In genomic region chr11:1302461-1303073, GRCh38 we compare ENCODE assay signal across 14 cellular contexts. TPM values are rescaled to one million over a fixed set of nuclear protein-coding genes. Genes with fewer than 3 reads are reported as not detected.
A peak's percentile ranks its signal among the peaks of the same experiment; 100 is the strongest.
DNase-seq lines count a peak whose midpoint lies in the region; ATAC-seq, FAIRE-seq and TF ChIP-seq lines count a peak whose summit lies in the region.
"Had no signal": no experiment of that assay in that cellular context is flagged by ENCODE, and none has a peak within 500 bp of the region (broad histone marks: within the 10 kb centered on the region; RNA-seq: fewer than 3 reads in every experiment).

No MANE protein-coding gene starts in this region.

- H2AFZ ChIP-seq in H9 (ENCODE audit: low read length): no peak overlapping the region

- peaks cover 21 to 32% of the 10 kb centered on the region in 2 experiments for H3K4me1 Mint-ChIP-seq in H9
- peaks cover 11% of the 10 kb centered on the region for H3K4me1 Mint-ChIP-seq in activated T-helper 17 cell treated with anti-CD3 and anti-CD28 coated beads, Interleukin-2, amount 50 U/mL, for 72 hours

- intact Hi-C loops in kidney (cut with DNase I): no loop called here

- no peaks in the 10 kb centered on the region for H4K20me1 ChIP-seq in H9 (ENCODE audit: control insufficient read depth, insufficient read depth, insufficient read length)

- no peak overlapping the region for H2BK120ac ChIP-seq in H9 (ENCODE audit: low read depth, low read length, poor library complexity, severe bottlenecking)

- H3K36me3 Mint-ChIP-seq in H9 (ENCODE audit: insufficient read depth in 1 of 3, low read depth in 3 of 3): peaks cover 2 to 5% (median 5%) of the 10 kb centered on the region in 3 experiments; a peak in 3 of 7 replicates
- peaks cover 23% of the 10 kb centered on the region for H3K36me3 Mint-ChIP-seq in activated T-helper 17 cell treated with anti-CD3 and anti-CD28 coated beads, Interleukin-2, amount 50 U/mL, for 72 hours (ENCODE audit: low read depth)

- TF ChIP-seq CTCF in H9 (conservative IDR thresholded peaks at IDR 0.05) (no peak), kidney (IDR thresholded peaks at IDR 0.05; ENCODE audit: borderline replicate concordance, extremely low read depth, insufficient read depth) (no peak)

- no peak overlapping the region for H2BK12ac ChIP-seq in H9 (ENCODE audit: insufficient read length, low read depth, low read length)

- no peak overlapping the region for H2AK5ac ChIP-seq in H9 (ENCODE audit: insufficient read length, low read length)

- H3K27ac Mint-ChIP-seq in H9: peak overlapping the region in 1 of 3 experiments; percentile 89; a peak in 4 of 7 replicates
- H3K27ac Mint-ChIP-seq in activated T-helper 17 cell treated with anti-CD3 and anti-CD28 coated beads, Interleukin-2, amount 50 U/mL, for 72 hours: peak overlapping the region; percentile 21
- H3K27ac Mint-ChIP-seq: activated B cell treated with CpG ODN at 0.5 μM for 24 hours; activated T-helper 1 cell treated with anti-CD3 and anti-CD28 coated beads, Interleukin-12 subunit alpha, Interleukin-12 subunit beta, Interleukin-2, Interleukin-4 antibody, amounts not matched to agents 30 ng/mL and 10 ng/mL and 1 ng/mL, durations not matched to agents 14 hours and 24 hours and 36 hours had no signal

- no peak overlapping the region for H4K8ac ChIP-seq in H9 (replicated peaks; ENCODE audit: insufficient read length, low read depth, low read length)

- H4K91ac ChIP-seq in H9 (ENCODE audit: insufficient read length, low read depth, low read length): no peak overlapping the region

- peaks cover 3% of the 10 kb centered on the region in 2 donors for H3K36me3 ChIP-seq in kidney (ENCODE audit: control insufficient read depth in 1 of 2, insufficient read depth in 2 of 2, low read length in 2 of 2)
- peaks cover 11% of the 10 kb centered on the region for H3K36me3 ChIP-seq in rectal smooth muscle tissue (ENCODE audit: control insufficient read depth, insufficient read depth, low read length)
- H3K36me3 ChIP-seq: SJSA1 had no signal

- H3K4me3 ChIP-seq in kidney (ENCODE audit: low read length in 2 of 2) (no peak overlapping the region), rectal smooth muscle tissue (ENCODE audit: low read length) (peak overlapping the region; percentile 3)
- H3K4me3 ChIP-seq: mucosa of descending colon, SJSA1 had no signal

- H2BK20ac ChIP-seq in H9 (ENCODE audit: low read depth, low read length, poor library complexity, severe bottlenecking): no peak overlapping the region

- no peak for FAIRE-seq in kidney (lab: Jason Lieb, UNC)

- no peaks in the 10 kb centered on the region for H3K27me3 Mint-ChIP-seq in H9 (ENCODE audit: low read depth)
- no peaks in the 10 kb centered on the region for H3K27me3 Mint-ChIP-seq in activated T-helper 17 cell treated with anti-CD3 and anti-CD28 coated beads, Interleukin-2, amount 50 U/mL, for 72 hours
- H3K27me3 Mint-ChIP-seq: activated B cell treated with CpG ODN at 0.5 μM for 24 hours had no signal

- H3K79me1 ChIP-seq in H9 (ENCODE audit: insufficient read depth, low read depth, low read length, poor library complexity, severe bottlenecking): peaks cover 14% of the 10 kb centered on the region

- no peak overlapping the region for H3K56ac ChIP-seq in H9 (ENCODE audit: insufficient read length, low read depth, low read length)

- no peaks in the 10 kb centered on the region for H3K27me3 ChIP-seq in H9 (ENCODE audit: insufficient read depth, low read length)
- no peaks in the 10 kb centered on the region for H3K27me3 ChIP-seq in rectal smooth muscle tissue (ENCODE audit: control insufficient read depth, insufficient read depth, low read length)
- H3K27me3 ChIP-seq: brain microvascular endothelial cell, SJSA1 had no signal

- no peak overlapping the region for H3K27ac ChIP-seq in H9 (ENCODE audit: insufficient read length, low read depth, low read length)
- peak overlapping the region in 1 of 2 donors; percentile 37 for H3K27ac ChIP-seq in kidney (ENCODE audit: low read depth in 2 of 2, low read length in 2 of 2)
- no peak overlapping the region for H3K27ac ChIP-seq in rectal smooth muscle tissue (ENCODE audit: low read depth, low read length)
- H3K27ac ChIP-seq: brain microvascular endothelial cell, SJSA1 had no signal

- H3K18ac ChIP-seq in H9 (ENCODE audit: insufficient read length, low read depth, low read length): no peak overlapping the region

- no peak overlapping the region for H3K4me3 Mint-ChIP-seq in H9
- no peak overlapping the region for H3K4me3 Mint-ChIP-seq in activated T-helper 17 cell treated with anti-CD3 and anti-CD28 coated beads, Interleukin-2, amount 50 U/mL, for 72 hours
- H3K4me3 Mint-ChIP-seq: activated B cell treated with CpG ODN at 0.5 μM for 24 hours; activated T-helper 1 cell treated with anti-CD3 and anti-CD28 coated beads, Interleukin-12 subunit alpha, Interleukin-12 subunit beta, Interleukin-2, Interleukin-4 antibody, amounts not matched to agents 30 ng/mL and 10 ng/mL and 1 ng/mL, durations not matched to agents 14 hours and 24 hours and 36 hours had no signal

- no peak overlapping the region for H2BK15ac ChIP-seq in H9 (ENCODE audit: low read depth, low read length)

- H3K4me1 ChIP-seq in H9 (ENCODE audit: insufficient read depth, low read length): no peaks in the 10 kb centered on the region; the same call in 1 of the 2 replicates
- peaks cover 47 to 72% of the 10 kb centered on the region in 2 donors for H3K4me1 ChIP-seq in kidney (ENCODE audit: control insufficient read depth in 1 of 2, insufficient read depth in 1 of 2, low read depth in 1 of 2, low read length in 2 of 2)
- H3K4me1 ChIP-seq in rectal smooth muscle tissue (ENCODE audit: control insufficient read depth, insufficient read depth, low read length): peaks cover 18% of the 10 kb centered on the region
- H3K4me1 ChIP-seq: SJSA1 had no signal

- H2BK5ac ChIP-seq in H9 (ENCODE audit: insufficient read length, low read length): no peak overlapping the region

- ATAC-seq in activated T-helper 17 cell treated with anti-CD3 and anti-CD28 coated beads, Interleukin-2, amount 50 U/mL, for 72 hours (replicated peaks): no peak
- no peak for ATAC-seq in GM18861 (IDR thresholded peaks at IDR 0.05; ENCODE audit: unreplicated experiment)
- no peak for ATAC-seq in GM19328 (IDR thresholded peaks at IDR 0.05; ENCODE audit: unreplicated experiment)

- DNase-seq in H9 (peak; percentile 14), kidney (peak; percentile 70), HuH-7.5 (ENCODE audit: low spot score) (no peak)
- no peak for DNase-seq in effector CD8-positive, alpha-beta T cell (lab: John Stamatoyannopoulos, UW)
- DNase-seq: activated B cell treated with CpG ODN at 0.5 μM for 24 hours, brain microvascular endothelial cell, GDM1 had no signal

- H3K9ac ChIP-seq in H9 (ENCODE audit: extremely low read depth, insufficient read length, low read length) (no peak overlapping the region), kidney (ENCODE audit: low read length in 2 of 2) (no peak overlapping the region), rectal smooth muscle tissue (ENCODE audit: low read length) (no peak overlapping the region)

- no CpG with 5 or more reads among the region's 14 CpGs for WGBS in H9 (ENCODE audit: extremely low coverage, insufficient read length, low lambda C conversion rate)

- H4K5ac ChIP-seq in H9 (ENCODE audit: insufficient read length, low read depth, low read length): no peak overlapping the region

- H3K9me3 ChIP-seq in H9 (ENCODE audit: control insufficient read depth, low read depth, low read length) (no peaks in the 10 kb centered on the region), kidney (ENCODE audit: control insufficient read depth in 1 of 2, low read length in 2 of 2) (no peaks in the 10 kb centered on the region)
- H3K9me3 ChIP-seq: mucosa of descending colon, SJSA1 had no signal

- H3K4ac ChIP-seq in H9 (ENCODE audit: low read depth, low read length): no peak overlapping the region

- no peaks in the 10 kb centered on the region for H3K9me3 Mint-ChIP-seq in H9
- H3K9me3 Mint-ChIP-seq in activated T-helper 17 cell treated with anti-CD3 and anti-CD28 coated beads, Interleukin-2, amount 50 U/mL, for 72 hours: no peaks in the 10 kb centered on the region
- H3K9me3 Mint-ChIP-seq: activated B cell treated with CpG ODN at 0.5 μM for 24 hours; activated T-helper 1 cell treated with anti-CD3 and anti-CD28 coated beads, Interleukin-12 subunit alpha, Interleukin-12 subunit beta, Interleukin-2, Interleukin-4 antibody, amounts not matched to agents 30 ng/mL and 10 ng/mL and 1 ng/mL, durations not matched to agents 14 hours and 24 hours and 36 hours had no signal

- H3K79me2 ChIP-seq in H9 (ENCODE audit: insufficient read depth, low read length): peaks cover 1% of the 10 kb centered on the region; the same call in 1 of the 2 replicates

- H3K23me2 ChIP-seq in H9 (ENCODE audit: insufficient read length, low read depth, low read length, poor library complexity, severe bottlenecking): no peaks in the 10 kb centered on the region

- no peak overlapping the region; the same call in 1 of the 2 replicates for H3K14ac ChIP-seq in H9 (ENCODE audit: insufficient read depth, low read length)

- H3T11ph ChIP-seq in H9 (ENCODE audit: low read length): no peak overlapping the region

- no peak overlapping the region for H3K4me2 ChIP-seq in H9 (ENCODE audit: insufficient read depth, insufficient read length, low read length)

- no peak overlapping the region for H3K23ac ChIP-seq in H9 (ENCODE audit: insufficient read length, low read depth, low read length)

RNA-seq across cellular contexts. Expression of gene TOLLIP, which starts 6.9 kb away (rescaled TPM):
- total RNA-seq in H9 (2021): 32.3 and 32.4 TPM in 2 replicates
- total RNA-seq in activated T-helper 17 cell treated with anti-CD3 and anti-CD28 coated beads, Interleukin-2, amount 50 U/mL, for 72 hours: 10 to 100 TPM; 27.6 to 30.8 TPM
- 65.5 TPM for total RNA-seq in kidney
- 88.0 TPM for polyA plus RNA-seq in kidney (ENCODE audit: insufficient read depth, low read depth, low replicate concordance)

Comparison
In these comparisons a context has a peak if more than half of its experiments do, and no peak if none do; other contexts are left out.
1. DNase-seq: peak in H9 (single experiment) and kidney (single experiment); none in effector CD8-positive, alpha-beta T cell (single experiment) and HuH-7.5 (single experiment).